Comparison of ENCODE assay signal across 9 cellular contexts in the genomic region with DNA sequence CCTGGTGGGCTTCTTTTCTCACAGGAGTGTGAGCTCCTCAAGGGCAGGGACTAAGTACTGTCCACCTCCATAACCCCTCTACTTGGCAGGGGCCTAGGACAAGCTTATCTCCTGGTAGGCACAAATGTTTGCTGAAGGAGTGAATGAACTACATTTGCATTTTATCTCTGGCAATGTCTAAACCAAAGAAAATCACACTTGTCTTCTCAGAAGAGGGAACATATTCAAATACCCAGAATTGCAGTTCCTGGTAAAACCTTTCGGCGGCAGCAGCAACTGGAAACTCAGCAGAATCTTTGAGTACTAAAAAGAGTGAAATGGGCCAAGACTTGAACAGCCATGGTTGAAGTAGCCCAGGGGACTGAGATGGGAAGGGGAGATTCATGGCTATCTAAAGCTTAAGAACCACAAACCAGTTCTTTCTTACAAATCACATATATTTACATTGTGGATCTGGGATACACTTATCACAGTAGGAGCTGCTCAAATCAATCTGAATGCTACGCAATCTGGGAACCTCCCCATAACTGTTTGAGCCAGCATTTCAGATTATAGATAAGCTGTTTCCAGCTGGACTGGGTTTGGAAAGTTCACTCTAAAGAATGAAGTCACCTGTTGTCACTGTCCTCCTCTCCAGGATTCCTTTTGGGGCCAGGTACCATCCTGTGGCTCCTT. TPM values are rescaled to one million over a fixed set of nuclear protein-coding genes. Genes with fewer than 3 reads are reported as not detected.
DNase-seq lines count a peak whose midpoint lies in the region; ATAC-seq and TF ChIP-seq lines count a peak whose summit lies in the region.
"Had no signal": no experiment of that assay in that cellular context is flagged by ENCODE, and none has a peak within 500 bp of the region (broad histone marks: within the 10 kb centered on the region; RNA-seq: fewer than 3 reads in every experiment).

No MANE protein-coding gene starts in this region.

- no peaks in the 10 kb centered on the region for H4K20me1 ChIP-seq in fibroblast of lung (ENCODE audit: control insufficient read depth, extremely low read depth, insufficient read depth, low read length)

- no peaks in the 10 kb centered on the region for H3K79me2 ChIP-seq in fibroblast of lung (ENCODE audit: control insufficient read depth, insufficient read depth, low read length)

- BruUV-seq in Calu3 (replicated peaks; lab: Mats Ljungman, UMichigan) = no TSS peak

- 76 to 78% methylated on average over 3 of the region's 3 CpGs for WGBS in heart right ventricle, 2 donors

- peak in 7 of 9 donors; percentile 12 to 51 (median 41) for TF ChIP-seq CTCF in heart right ventricle (IDR thresholded peaks at IDR 0.05)
- 0 out of 2 replicates have a peak, but pooled peaks have one; percentile 6 for TF ChIP-seq CTCF in WERI-Rb-1 (IDR thresholded peaks at IDR 0.05; ENCODE audit: low read depth, low read length)
- TF ChIP-seq CTCF in fibroblast of lung (conservative IDR thresholded peaks at IDR 0.05 in 1 of 2, IDR thresholded peaks at IDR 0.05 in 1 of 2; ENCODE audit: low read depth in 1 of 2, low read length in 2 of 2) = peak; percentile 35 to 48
- peak; percentile 53 for TF ChIP-seq CTCF in type B pancreatic cell (conservative IDR thresholded peaks at IDR 0.05)
- TF ChIP-seq CTCF in Calu3 (IDR thresholded peaks at IDR 0.05; ENCODE audit: unreplicated experiment) = no peak

- H3K36me3 Mint-ChIP-seq in type B pancreatic cell (peaks cover 9% of the 10 kb centered on the region), Calu3 (ENCODE audit: insufficient read depth, unreplicated experiment) (peaks cover 27% of the 10 kb centered on the region)

- H3K4me2 ChIP-seq in fibroblast of lung (ENCODE audit: extremely low read depth, insufficient read depth, low read length) = no peak overlapping the region

- peaks cover 0 to 20% (median 13%) of the 10 kb centered on the region in 9 donors for H3K4me1 ChIP-seq in heart right ventricle
- H3K4me1 ChIP-seq in fibroblast of lung (ENCODE audit: control insufficient read depth, extremely low read depth, insufficient read depth, low read length) = no peaks in the 10 kb centered on the region

- H2AFZ ChIP-seq in fibroblast of lung (ENCODE audit: low read length) = no peak overlapping the region

- H3K9me3 ChIP-seq in heart right ventricle (no peaks in the 10 kb centered on the region), WERI-Rb-1 (ENCODE audit: severe bottlenecking) (no peaks in the 10 kb centered on the region), fibroblast of lung (ENCODE audit: control insufficient read depth, insufficient read depth, low read depth, low read length) (no peaks in the 10 kb centered on the region)

- intact Hi-C loops in heart right ventricle (cut with DNase I) (loop anchor here in 1 of 10 donors (10.0 kb wide), 1 partner anchor 1317 kb away; no protein-coding TSS in a partner anchor), Right ventricle myocardium superior (cut with DNase I) (no loop called here), Calu3 (cut with micrococcal nuclease; ENCODE audit: unreplicated experiment) (no loop called here), posterior cingulate gyrus (cut with DNase I) (no loop called here)

- H3K4me3 Mint-ChIP-seq in type B pancreatic cell (no peak overlapping the region), Calu3 (ENCODE audit: low read depth, unreplicated experiment) (no peak overlapping the region)
- H3K4me3 Mint-ChIP-seq: naive B cell had no signal

- no peak overlapping the region for H3K9ac ChIP-seq in fibroblast of lung (ENCODE audit: insufficient read depth, low read length)

- peaks cover 0 to 97% (median 23%) of the 10 kb centered on the region in 9 donors for H3K36me3 ChIP-seq in heart right ventricle
- H3K36me3 ChIP-seq in WERI-Rb-1 = peaks cover 60% of the 10 kb centered on the region
- H3K36me3 ChIP-seq in fibroblast of lung (ENCODE audit: control insufficient read depth, insufficient read depth, low read length) = peaks cover 10% of the 10 kb centered on the region

- H3K4me1 Mint-ChIP-seq in type B pancreatic cell (ENCODE audit: unreplicated experiment) (peaks cover 5% of the 10 kb centered on the region), Calu3 (ENCODE audit: low read depth, unreplicated experiment) (no peaks in the 10 kb centered on the region)

- ATAC-seq in heart right ventricle (no peak), Right ventricle myocardium superior (ENCODE audit: poor library complexity) (no peak), GM21447 (IDR thresholded peaks at IDR 0.05; ENCODE audit: unreplicated experiment) (no peak)

- H3K27me3 ChIP-seq in heart right ventricle (no peaks in the 10 kb centered on the region), WERI-Rb-1 (ENCODE audit: insufficient read depth, low read depth, severe bottlenecking) (no peaks in the 10 kb centered on the region), fibroblast of lung (ENCODE audit: control insufficient read depth, insufficient read depth, low read length) (no peaks in the 10 kb centered on the region)

- no peak for DNase-seq in heart right ventricle
- no peak for DNase-seq in Right ventricle myocardium superior
- DNase-seq in WERI-Rb-1 = no peak
- no peak for DNase-seq in fibroblast of lung (ENCODE audit: low read depth in 2 of 2)
- no peak for DNase-seq in type B pancreatic cell (ENCODE audit: extremely low spot score, unreplicated experiment)
- DNase-seq in Calu3 = no peak
- no peak for DNase-seq in posterior cingulate gyrus
- DNase-seq: naive B cell had no signal

- H3K9me3 Mint-ChIP-seq in type B pancreatic cell (no peaks in the 10 kb centered on the region), Calu3 (ENCODE audit: low read depth, unreplicated experiment) (no peaks in the 10 kb centered on the region)
- H3K9me3 Mint-ChIP-seq: naive B cell had no signal

- H3K4me3 ChIP-seq in heart right ventricle (no peak overlapping the region), WERI-Rb-1 (ENCODE audit: low read depth, low read length) (no peak overlapping the region), fibroblast of lung (replicated peaks in 1 of 4; ENCODE audit: control extremely low read depth in 1 of 4, insufficient read depth in 1 of 4, low read depth in 3 of 4, low read length in 4 of 4) (no peak overlapping the region)

- peak overlapping the region in 1 of 10 donors; percentile 26 for H3K27ac ChIP-seq in heart right ventricle
- H3K27ac ChIP-seq in WERI-Rb-1 = no peak overlapping the region
- no peak overlapping the region for H3K27ac ChIP-seq in fibroblast of lung (ENCODE audit: insufficient read depth, low read length)

- CTCF ChIA-PET in Calu3 (lab: Charles Lee) = interaction anchor here (1.1 kb wide), 1 partner anchor 19 kb away, joined by 4 read pairs; the partner anchor contains the start of gene PTPN9

- no peaks in the 10 kb centered on the region for H3K27me3 Mint-ChIP-seq in type B pancreatic cell
- no peaks in the 10 kb centered on the region for H3K27me3 Mint-ChIP-seq in Calu3 (ENCODE audit: unreplicated experiment)
- H3K27me3 Mint-ChIP-seq: naive B cell had no signal

- H3K27ac Mint-ChIP-seq in type B pancreatic cell (no peak overlapping the region), Calu3 (ENCODE audit: unreplicated experiment) (no peak overlapping the region)

RNA-seq across cellular contexts. Expression of gene PTPN9, which starts 18.7 kb away (rescaled TPM):
- total RNA-seq in heart right ventricle (10 to 100 TPM in 1 of 10 donors, 1 to 10 TPM in 9; 5.8 to 11.0 (median 8.4) TPM), Right ventricle myocardium superior (7.2 TPM), fibroblast of lung (14.6 and 20.6 TPM in 2 replicates), type B pancreatic cell (ENCODE audit: low replicate concordance) (26.2 and 31.3 TPM in 2 replicates), Calu3 (2022) (30.8 and 31.1 TPM in 2 replicates)
- polyA plus RNA-seq in heart right ventricle (1 to 10 TPM; 2.0 to 6.7 TPM), fibroblast of lung (41.6 and 54.1 TPM in 2 replicates)
- 25.0 and 25.7 TPM in 2 replicates for polyA plus RNA-seq in fibroblast of lung (2012)
- polyA minus RNA-seq in fibroblast of lung (ENCODE audit: low replicate concordance) = 76.8 and 126 TPM in 2 replicates

RNA-seq across cellular contexts. Expression of gene SNUPN, which starts 27.7 kb away (rescaled TPM):
- total RNA-seq in heart right ventricle (10 to 100 TPM; 12.9 to 18.2 (median 16.1) TPM), Right ventricle myocardium superior (16.9 TPM), fibroblast of lung (31.3 and 32.7 TPM in 2 replicates), type B pancreatic cell (ENCODE audit: low replicate concordance) (17.0 and 23.2 TPM in 2 replicates), Calu3 (2022) (24.5 and 28.0 TPM in 2 replicates)
- polyA plus RNA-seq in heart right ventricle (10 to 100 TPM; 14.6 to 17.4 TPM), fibroblast of lung (32.1 and 35.9 TPM in 2 replicates)
- polyA plus RNA-seq in fibroblast of lung (2012) = 24.7 and 30.6 TPM in 2 replicates
- 4.9 and 13.0 TPM in 2 replicates for polyA minus RNA-seq in fibroblast of lung (ENCODE audit: low replicate concordance)

RNA-seq across cellular contexts. Expression of gene IMP3, which starts 42.2 kb away (rescaled TPM):
- 10 to 100 TPM; 33.8 to 57.6 (median 40.2) TPM for total RNA-seq in heart right ventricle
- 10 to 100 TPM; 33.7 to 77.2 TPM for polyA plus RNA-seq in heart right ventricle
- total RNA-seq in Right ventricle myocardium superior = 41.7 TPM
- 45.1 and 58.6 TPM in 2 replicates for total RNA-seq in fibroblast of lung
- 34.0 and 48.4 TPM in 2 replicates for polyA plus RNA-seq in fibroblast of lung
- polyA plus RNA-seq in fibroblast of lung (2012) = 38.6 and 64.8 TPM in 2 replicates
- 8.4 and 8.6 TPM in 2 replicates for polyA minus RNA-seq in fibroblast of lung (ENCODE audit: low replicate concordance)
- total RNA-seq in type B pancreatic cell (ENCODE audit: low replicate concordance) = 68.4 and 75.2 TPM in 2 replicates
- total RNA-seq in Calu3 (2022) = 77.8 and 91.5 TPM in 2 replicates

RNA-seq across cellular contexts. Expression of gene SNX33, which starts 49.9 kb away (rescaled TPM):
- total RNA-seq in heart right ventricle (10 to 100 TPM in 4 of 10 donors, 1 to 10 TPM in 6; 7.6 to 14.8 (median 9.8) TPM), Right ventricle myocardium superior (12.4 TPM), fibroblast of lung (19.5 and 24.6 TPM in 2 replicates), type B pancreatic cell (ENCODE audit: low replicate concordance) (24.9 and 34.3 TPM in 2 replicates), Calu3 (2022) (23.2 and 24.1 TPM in 2 replicates)
- polyA plus RNA-seq in heart right ventricle (1 to 10 TPM; 7.4 to 8.1 TPM), fibroblast of lung (16.1 and 17.5 TPM in 2 replicates)
- 20.9 and 26.8 TPM in 2 replicates for polyA plus RNA-seq in fibroblast of lung (2012)
- polyA minus RNA-seq in fibroblast of lung (ENCODE audit: low replicate concordance) = 58.1 and 71.4 TPM in 2 replicates
